1 cellular context compared by ENCODE assay signal in genomic region chr1:27525296-27526271, GRCh38.
TF ChIP-seq lines count a peak whose summit lies in the region.

No MANE protein-coding gene starts in this region.

TF ChIP-seq in SK-N-SH treated with all-trans-retinoic acid at 6 μM for 48 hours, 23 proteins besides CTCF, POLR2A, EP300 and RAD21 (continued from another document):
- TF ChIP-seq POU6F1 (CRISPR knock-in tag; IDR thresholded peaks at IDR 0.05; ENCODE audit: borderline replicate concordance, low read depth) (no peak), TOX (CRISPR knock-in tag; IDR thresholded peaks at IDR 0.05; ENCODE audit: borderline replicate concordance) (no peak), PPARA (CRISPR knock-in tag; IDR thresholded peaks at IDR 0.05; ENCODE audit: borderline replicate concordance) (no peak)
